In the genomic region with DNA sequence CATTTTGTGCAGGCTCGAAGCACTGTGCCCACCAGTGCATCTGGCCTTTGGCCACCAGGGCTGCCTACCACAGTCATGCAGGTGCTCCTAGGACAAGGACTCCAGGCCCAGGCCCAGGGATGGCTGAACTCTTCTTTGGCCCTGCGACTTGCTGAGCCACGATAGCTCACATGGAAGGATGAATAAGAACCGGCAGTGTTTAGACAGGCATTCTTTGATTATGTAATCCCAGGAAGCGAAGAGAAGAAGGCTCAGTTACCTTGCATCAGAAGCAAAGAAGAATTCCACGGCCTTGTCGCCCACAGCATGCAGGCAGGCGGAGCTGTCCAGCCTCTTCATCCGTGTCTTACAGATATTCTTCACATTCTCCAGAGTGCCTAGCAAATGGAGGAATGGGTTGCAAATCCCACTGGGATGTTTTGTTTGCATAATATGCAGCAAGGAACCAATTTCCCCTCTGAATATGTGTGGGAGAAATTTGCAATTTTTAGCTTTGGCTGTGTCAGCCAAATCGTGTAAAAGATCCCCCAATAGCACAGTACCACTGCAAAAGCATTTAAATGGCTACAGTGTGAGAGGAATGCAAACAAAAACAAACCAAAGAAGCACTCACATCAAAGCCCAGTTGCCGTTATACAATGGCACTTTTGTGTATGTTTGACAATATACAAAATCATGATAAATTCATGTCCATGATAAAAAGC, we compare ENCODE assay signal across 1 cellular context.
TF ChIP-seq lines count a peak whose summit lies in the region.

No MANE protein-coding gene starts in this region.

TF ChIP-seq in GM23338, 12 proteins besides CTCF, POLR2A, EP300 and RAD21 (continued from another document):
- TF ChIP-seq, protein P1, sequence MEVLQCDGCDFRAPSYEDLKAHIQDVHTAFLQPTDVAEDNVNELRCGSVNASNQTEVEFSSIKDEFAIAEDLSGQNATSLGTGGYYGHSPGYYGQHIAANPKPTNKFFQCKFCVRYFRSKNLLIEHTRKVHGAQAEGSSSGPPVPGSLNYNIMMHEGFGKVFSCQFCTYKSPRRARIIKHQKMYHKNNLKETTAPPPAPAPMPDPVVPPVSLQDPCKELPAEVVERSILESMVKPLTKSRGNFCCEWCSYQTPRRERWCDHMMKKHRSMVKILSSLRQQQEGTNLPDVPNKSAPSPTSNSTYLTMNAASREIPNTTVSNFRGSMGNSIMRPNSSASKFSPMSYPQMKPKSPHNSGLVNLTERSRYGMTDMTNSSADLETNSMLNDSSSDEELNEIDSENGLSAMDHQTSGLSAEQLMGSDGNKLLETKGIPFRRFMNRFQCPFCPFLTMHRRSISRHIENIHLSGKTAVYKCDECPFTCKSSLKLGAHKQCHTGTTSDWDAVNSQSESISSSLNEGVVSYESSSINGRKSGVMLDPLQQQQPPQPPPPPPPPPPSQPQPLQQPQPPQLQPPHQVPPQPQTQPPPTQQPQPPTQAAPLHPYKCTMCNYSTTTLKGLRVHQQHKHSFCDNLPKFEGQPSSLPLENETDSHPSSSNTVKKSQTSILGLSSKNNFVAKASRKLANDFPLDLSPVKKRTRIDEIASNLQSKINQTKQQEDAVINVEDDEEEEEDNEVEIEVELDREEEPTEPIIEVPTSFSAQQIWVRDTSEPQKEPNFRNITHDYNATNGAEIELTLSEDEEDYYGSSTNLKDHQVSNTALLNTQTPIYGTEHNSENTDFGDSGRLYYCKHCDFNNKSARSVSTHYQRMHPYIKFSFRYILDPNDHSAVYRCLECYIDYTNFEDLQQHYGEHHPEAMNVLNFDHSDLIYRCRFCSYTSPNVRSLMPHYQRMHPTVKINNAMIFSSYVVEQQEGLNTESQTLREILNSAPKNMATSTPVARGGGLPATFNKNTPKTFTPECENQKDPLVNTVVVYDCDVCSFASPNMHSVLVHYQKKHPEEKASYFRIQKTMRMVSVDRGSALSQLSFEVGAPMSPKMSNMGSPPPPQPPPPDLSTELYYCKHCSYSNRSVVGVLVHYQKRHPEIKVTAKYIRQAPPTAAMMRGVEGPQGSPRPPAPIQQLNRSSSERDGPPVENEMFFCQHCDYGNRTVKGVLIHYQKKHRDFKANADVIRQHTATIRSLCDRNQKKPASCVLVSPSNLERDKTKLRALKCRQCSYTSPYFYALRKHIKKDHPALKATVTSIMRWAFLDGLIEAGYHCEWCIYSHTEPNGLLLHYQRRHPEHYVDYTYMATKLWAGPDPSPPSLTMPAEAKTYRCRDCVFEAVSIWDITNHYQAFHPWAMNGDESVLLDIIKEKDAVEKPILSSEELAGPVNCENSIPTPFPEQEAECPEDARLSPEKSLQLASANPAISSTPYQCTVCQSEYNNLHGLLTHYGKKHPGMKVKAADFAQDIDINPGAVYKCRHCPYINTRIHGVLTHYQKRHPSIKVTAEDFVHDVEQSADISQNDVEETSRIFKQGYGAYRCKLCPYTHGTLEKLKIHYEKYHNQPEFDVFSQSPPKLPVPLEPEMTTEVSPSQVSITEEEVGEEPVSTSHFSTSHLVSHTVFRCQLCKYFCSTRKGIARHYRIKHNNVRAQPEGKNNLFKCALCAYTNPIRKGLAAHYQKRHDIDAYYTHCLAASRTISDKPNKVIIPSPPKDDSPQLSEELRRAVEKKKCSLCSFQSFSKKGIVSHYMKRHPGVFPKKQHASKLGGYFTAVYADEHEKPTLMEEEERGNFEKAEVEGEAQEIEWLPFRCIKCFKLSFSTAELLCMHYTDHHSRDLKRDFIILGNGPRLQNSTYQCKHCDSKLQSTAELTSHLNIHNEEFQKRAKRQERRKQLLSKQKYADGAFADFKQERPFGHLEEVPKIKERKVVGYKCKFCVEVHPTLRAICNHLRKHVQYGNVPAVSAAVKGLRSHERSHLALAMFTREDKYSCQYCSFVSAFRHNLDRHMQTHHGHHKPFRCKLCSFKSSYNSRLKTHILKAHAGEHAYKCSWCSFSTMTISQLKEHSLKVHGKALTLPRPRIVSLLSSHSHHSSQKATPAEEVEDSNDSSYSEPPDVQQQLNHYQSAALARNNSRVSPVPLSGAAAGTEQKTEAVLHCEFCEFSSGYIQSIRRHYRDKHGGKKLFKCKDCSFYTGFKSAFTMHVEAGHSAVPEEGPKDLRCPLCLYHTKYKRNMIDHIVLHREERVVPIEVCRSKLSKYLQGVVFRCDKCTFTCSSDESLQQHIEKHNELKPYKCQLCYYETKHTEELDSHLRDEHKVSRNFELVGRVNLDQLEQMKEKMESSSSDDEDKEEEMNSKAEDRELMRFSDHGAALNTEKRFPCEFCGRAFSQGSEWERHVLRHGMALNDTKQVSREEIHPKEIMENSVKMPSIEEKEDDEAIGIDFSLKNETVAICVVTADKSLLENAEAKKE (CRISPR knock-in tag; IDR thresholded peaks at IDR 0.05) = no peak
